1 cellular context compared by ENCODE assay signal in genomic region chr12:6752931-6753771, GRCh38.
TF ChIP-seq lines count a peak whose summit lies in the region.

TSS of gene MLF2 (minus strand) at chr12:6753141. CDS start at chr12:6752334, 807 bp downstream.

TF ChIP-seq in GM12878, 131 proteins besides CTCF, POLR2A, EP300 and RAD21 (continued from another document):
- TF ChIP-seq RAD51 (IDR thresholded peaks at IDR 0.05) (no peak), SRF (IDR thresholded peaks at IDR 0.05; ENCODE audit: low read depth in 2 of 2, low read length in 2 of 2) (0 out of 4 replicates have a peak, but pooled peaks of 1 of the 2 experiments have one; percentile 31), CHD1 (IDR thresholded peaks at IDR 0.05; ENCODE audit: low read depth, low read length) (no peak)
TF ChIP-seq in GM12878: peak in this region for 58.
